Comparison of ENCODE assay signal across 23 cellular contexts in genomic region chr4:111945014-111945413, GRCh38.
DNase-seq lines count a peak whose midpoint lies in the region; ATAC-seq and TF ChIP-seq lines count a peak whose summit lies in the region.
"Had no signal": no experiment of that assay in that cellular context is flagged by ENCODE, and none has a peak within 500 bp of the region (broad histone marks: within the 10 kb centered on the region; RNA-seq: fewer than 3 reads in every experiment).

No MANE protein-coding gene starts in this region.

- in situ Hi-C loops in astrocyte of the spinal cord (cut with HindIII; ENCODE audit: low sequenced_read_pairs), result no loop called here

- intact Hi-C loops in left colon (cut with DNase I, micrococcal nuclease) (no loop called here), left cardiac atrium (cut with DNase I) (no loop called here)

- H3K27me3 ChIP-seq in GM23338 (ENCODE audit: insufficient read depth), result no peaks in the 10 kb centered on the region
- H3K27me3 ChIP-seq: esophagus squamous epithelium, SJSA1, spleen had no signal

- H3K4me1 ChIP-seq in GM23338 (ENCODE audit: insufficient read depth), result no peaks in the 10 kb centered on the region
- H3K4me1 ChIP-seq: SJSA1, spleen had no signal

- H3K36me3 ChIP-seq in GM23338 (ENCODE audit: insufficient read depth), result no peaks in the 10 kb centered on the region
- H3K36me3 ChIP-seq: esophagus squamous epithelium, SJSA1, spleen had no signal

- no peak overlapping the region for H2AFZ ChIP-seq in GM23338

- H3K27me3 Mint-ChIP-seq in GM23338 (ENCODE audit: insufficient read depth, low read depth, poor library complexity), result no peaks in the 10 kb centered on the region

- no peaks in the 10 kb centered on the region for H4K20me1 ChIP-seq in GM23338 (replicated peaks; ENCODE audit: insufficient read depth)

- H3K4me3 ChIP-seq in GM23338 (no peak overlapping the region), astrocyte of the spinal cord (ENCODE audit: low read depth, low read length) (no peak overlapping the region)
- H3K4me3 ChIP-seq: esophagus squamous epithelium, lung, SJSA1, spleen had no signal

- no peak overlapping the region for H3K27ac Mint-ChIP-seq in GM23338
- H3K27ac Mint-ChIP-seq: activated CD8-positive, alpha-beta T cell treated with anti-CD3 and anti-CD28 coated beads, Interleukin-2, amount 10 ng/mL, durations not matched to agents 7 days and 5 days; CD8-positive, alpha-beta T cell; H9 had no signal

- H3K27ac ChIP-seq in GM23338 (ENCODE audit: low read depth), result no peak overlapping the region
- H3K27ac ChIP-seq: esophagus squamous epithelium, SJSA1, spleen had no signal

- no peaks in the 10 kb centered on the region for H3K9me2 ChIP-seq in GM23338 (ENCODE audit: insufficient read depth)

- H3F3A ChIP-seq in GM23338 (replicated peaks; ENCODE audit: low read depth), result no peaks in the 10 kb centered on the region

- TF ChIP-seq CTCF in GM23338 (conservative IDR thresholded peaks at IDR 0.05; ENCODE audit: low read depth in 2 of 2) (no peak), astrocyte of the spinal cord (IDR thresholded peaks at IDR 0.05; ENCODE audit: low read depth, low read length) (no peak)

- ATAC-seq in GM23338 (peak; percentile 72), left colon (peak; percentile 42), left cardiac atrium (no peak)
- ATAC-seq: activated CD8-positive, alpha-beta T cell treated with anti-CD3 and anti-CD28 coated beads, Interleukin-2, amount 10 ng/mL, durations not matched to agents 7 days and 5 days; CD8-positive, alpha-beta T cell; stimulated activated naive CD8-positive, alpha-beta T cell treated with anti-CD3 and anti-CD28 coated beads, Interleukin-15, amount 100 ng/mL, for 72 hours had no signal

- peaks cover 8% of the 10 kb centered on the region; the same call in 1 of the 3 replicates for H3K9me3 Mint-ChIP-seq in GM23338
- H3K9me3 Mint-ChIP-seq: stimulated activated naive CD8-positive, alpha-beta T cell treated with anti-CD3 and anti-CD28 coated beads, Interleukin-15, amount 100 ng/mL, for 72 hours had no signal

- no peak overlapping the region for H3K4me3 Mint-ChIP-seq in GM23338
- H3K4me3 Mint-ChIP-seq: activated CD8-positive, alpha-beta T cell treated with anti-CD3 and anti-CD28 coated beads, Interleukin-2, amount 10 ng/mL, durations not matched to agents 7 days and 5 days; CD8-positive, alpha-beta T cell; H9; stimulated activated naive CD8-positive, alpha-beta T cell treated with anti-CD3 and anti-CD28 coated beads, Interleukin-15, amount 100 ng/mL, for 72 hours had no signal

- no peaks in the 10 kb centered on the region for H3K36me3 Mint-ChIP-seq in GM23338 (ENCODE audit: low read depth)
- H3K36me3 Mint-ChIP-seq: CD8-positive, alpha-beta T cell had no signal

- H3K4me2 ChIP-seq in GM23338, result no peak overlapping the region

- DNase-seq in GM23338 (ENCODE audit: low spot score) (peak; percentile 34), RKO (ENCODE audit: low spot score) (peak; percentile 36), astrocyte of the spinal cord (ENCODE audit: low read depth, low spot score) (peak; percentile 20), left colon (no peak), NAMALWA (ENCODE audit: low spot score) (no peak), NCI-H146 (lab: John Stamatoyannopoulos, UW) (no peak), left cardiac atrium (no peak), hypothalamus (lab: John Stamatoyannopoulos, UW) (no peak)
- DNase-seq: activated CD8-positive, alpha-beta T cell treated with anti-CD3 and anti-CD28 coated beads, Interleukin-2, amount 10 ng/mL, durations not matched to agents 7 days and 5 days; activated T-cell treated with anti-CD3 and anti-CD28 coated beads, Interleukin-2, amount 50 U/mL, for 1 hour; amniotic stem cell; CD8-positive, alpha-beta T cell; effector CD8-positive, alpha-beta T cell; esophagus squamous epithelium; H9; MM.1S; NCI-H774; spleen; stimulated activated CD4-positive, alpha-beta T cell treated with anti-CD3 and anti-CD28 coated beads, Interleukin-4, amount 100 ng/mL, for 4 hours; stimulated activated naive CD8-positive, alpha-beta T cell treated with anti-CD3 and anti-CD28 coated beads, Interleukin-15, amount 100 ng/mL, for 72 hours; trophoblast cell had no signal

- no peaks in the 10 kb centered on the region for H3K79me2 ChIP-seq in GM23338 (replicated peaks; ENCODE audit: insufficient read depth)

- peaks cover 10% of the 10 kb centered on the region for H3K4me1 Mint-ChIP-seq in GM23338
- H3K4me1 Mint-ChIP-seq: stimulated activated naive CD8-positive, alpha-beta T cell treated with anti-CD3 and anti-CD28 coated beads, Interleukin-15, amount 100 ng/mL, for 72 hours had no signal

TF ChIP-seq in GM23338, 12 proteins besides CTCF, POLR2A, EP300 and RAD21:
- TF ChIP-seq NANOG (IDR thresholded peaks at IDR 0.05; ENCODE audit: borderline replicate concordance) (no peak), STAT1 (IDR thresholded peaks at IDR 0.05; ENCODE audit: unreplicated experiment) (no peak), REST (IDR thresholded peaks at IDR 0.05; ENCODE audit: unreplicated experiment) (peak; percentile 65), EZH2 (IDR thresholded peaks at IDR 0.05; ENCODE audit: low read depth, unreplicated experiment) (no peak), JUNB (IDR thresholded peaks at IDR 0.05; ENCODE audit: unreplicated experiment) (no peak)

Comparison
In these comparisons a context has a peak if more than half of its experiments do, and no peak if none do; other contexts are left out.
1. ATAC-seq: peak in GM23338 (single experiment) and left colon (single experiment); none in left cardiac atrium (0 of 2).
2. DNase-seq: peak in GM23338 (single experiment), RKO (single experiment) and astrocyte of the spinal cord (single experiment); none in left colon (0 of 2), NAMALWA (single experiment), NCI-H146 (single experiment), left cardiac atrium (single experiment) and hypothalamus (0 of 51).